Comparison of ENCODE assay signal across 21 cellular contexts in genomic region chr11:33897761-33898403, GRCh38. TPM values are rescaled to one million over a fixed set of nuclear protein-coding genes. Genes with fewer than 3 reads are reported as not detected.
A peak's percentile ranks its signal among the peaks of the same experiment; 100 is the strongest.
DNase-seq lines count a peak whose midpoint lies in the region; ATAC-seq and TF ChIP-seq lines count a peak whose summit lies in the region.
"Had no signal": no experiment of that assay in that cellular context is flagged by ENCODE, and none has a peak within 500 bp of the region (broad histone marks: within the 10 kb centered on the region; RNA-seq: fewer than 3 reads in every experiment).

No MANE protein-coding gene starts in this region.

- H3K36me3 ChIP-seq in thymus (ENCODE audit: control insufficient read depth, insufficient read depth), result no peaks in the 10 kb centered on the region
- H3K36me3 ChIP-seq: right lobe of liver had no signal

- H3K36me3 Mint-ChIP-seq in activated CD8-positive, alpha-beta T cell treated with anti-CD3 and anti-CD28 coated beads, Interleukin-2, amount 10 ng/mL, durations not matched to agents 7 days and 5 days (ENCODE audit: low read depth), result no peaks in the 10 kb centered on the region
- H3K36me3 Mint-ChIP-seq in activated CD8-positive, alpha-beta T cell treated with anti-CD3 and anti-CD28 coated beads for 36 hours (ENCODE audit: low read depth), result no peaks in the 10 kb centered on the region
- H3K36me3 Mint-ChIP-seq: CD4-positive, CD25-positive, alpha-beta regulatory T cell; natural killer cell treated with Interleukin-12 subunit alpha and Interleukin-12 subunit beta and Interleukin-15 and Interleukin-18, amount 100 ng/mL, for 72 hours; type B pancreatic cell had no signal

- H3K4me3 Mint-ChIP-seq in activated CD8-positive, alpha-beta T cell treated with anti-CD3 and anti-CD28 coated beads, Interleukin-2, amount 10 ng/mL, durations not matched to agents 7 days and 5 days, result no peak overlapping the region
- no peak overlapping the region for H3K4me3 Mint-ChIP-seq in activated CD8-positive, alpha-beta T cell treated with anti-CD3 and anti-CD28 coated beads for 36 hours
- H3K4me3 Mint-ChIP-seq: activated CD4-positive, alpha-beta T cell treated with anti-CD3 and anti-CD28 coated beads, Interleukin-2, amount 10 ng/mL, durations not matched to agents 7 days and 5 days; CD4-positive, CD25-positive, alpha-beta regulatory T cell; H9; natural killer cell treated with Interleukin-12 subunit alpha and Interleukin-12 subunit beta and Interleukin-15 and Interleukin-18, amount 100 ng/mL, for 72 hours; type B pancreatic cell had no signal

- no peak for ATAC-seq in activated CD8-positive, alpha-beta T cell treated with anti-CD3 and anti-CD28 coated beads, Interleukin-2, amount 10 ng/mL, durations not matched to agents 7 days and 5 days
- ATAC-seq in activated CD8-positive, alpha-beta T cell treated with anti-CD3 and anti-CD28 coated beads for 36 hours, result no peak
- peak; percentile 37 for ATAC-seq in esophagus mucosa
- ATAC-seq in GM18511 (IDR thresholded peaks at IDR 0.05; ENCODE audit: unreplicated experiment), result no peak
- ATAC-seq: natural killer cell treated with Interleukin-12 subunit alpha and Interleukin-12 subunit beta and Interleukin-15 and Interleukin-18, amount 100 ng/mL, for 72 hours; right lobe of liver had no signal

- peaks cover 16% of the 10 kb centered on the region for H3K4me1 ChIP-seq in thymus (ENCODE audit: control insufficient read depth, insufficient read depth, low read length)
- H3K4me1 ChIP-seq: right lobe of liver had no signal

- no peaks in the 10 kb centered on the region for H3K9me3 Mint-ChIP-seq in activated CD8-positive, alpha-beta T cell treated with anti-CD3 and anti-CD28 coated beads, Interleukin-2, amount 10 ng/mL, durations not matched to agents 7 days and 5 days (ENCODE audit: insufficient read depth)
- no peaks in the 10 kb centered on the region for H3K9me3 Mint-ChIP-seq in activated CD8-positive, alpha-beta T cell treated with anti-CD3 and anti-CD28 coated beads for 36 hours
- H3K9me3 Mint-ChIP-seq: activated CD4-positive, alpha-beta T cell treated with anti-CD3 and anti-CD28 coated beads, Interleukin-2, amount 10 ng/mL, durations not matched to agents 7 days and 5 days; H9; natural killer cell treated with Interleukin-12 subunit alpha and Interleukin-12 subunit beta and Interleukin-15 and Interleukin-18, amount 100 ng/mL, for 72 hours had no signal

- H3K4me1 Mint-ChIP-seq in activated CD8-positive, alpha-beta T cell treated with anti-CD3 and anti-CD28 coated beads, Interleukin-2, amount 10 ng/mL, durations not matched to agents 7 days and 5 days (ENCODE audit: low read depth), result peaks cover 32% of the 10 kb centered on the region
- peaks cover 27% of the 10 kb centered on the region for H3K4me1 Mint-ChIP-seq in activated CD8-positive, alpha-beta T cell treated with anti-CD3 and anti-CD28 coated beads for 36 hours (ENCODE audit: low read depth)

- peaks cover 6% of the 10 kb centered on the region for H3K27me3 ChIP-seq in thymus (ENCODE audit: control insufficient read depth, insufficient read depth)
- H3K27me3 ChIP-seq: right lobe of liver had no signal

- CTCF ChIA-PET in activated CD8-positive, alpha-beta T cell treated with anti-CD3 and anti-CD28 coated beads, Interleukin-2, amount 10 ng/mL, durations not matched to agents 7 days and 5 days (lab: Charles Lee), result no interaction called here
- CTCF ChIA-PET in activated CD8-positive, alpha-beta T cell treated with anti-CD3 and anti-CD28 coated beads for 36 hours (lab: Charles Lee), result interaction anchor here (0.9 to 1.4 kb wide), 2 partner anchors 90 to 99 kb away, joined by 3 to 4 read pairs; no protein-coding TSS in a partner anchor

- POLR2A ChIA-PET in activated CD8-positive, alpha-beta T cell treated with anti-CD3 and anti-CD28 coated beads, Interleukin-2, amount 10 ng/mL, durations not matched to agents 7 days and 5 days (lab: Charles Lee), result no interaction called here
- POLR2A ChIA-PET in activated CD8-positive, alpha-beta T cell treated with anti-CD3 and anti-CD28 coated beads for 36 hours (lab: Charles Lee), result no interaction called here

- WGBS in thymus, result 75% methylated on average over 4 of the region's 4 CpGs

- H3K4me3 ChIP-seq in thymus (ENCODE audit: low read length), result no peak overlapping the region
- H3K4me3 ChIP-seq: PC-9, right lobe of liver had no signal

- H3K9me3 ChIP-seq in thymus (ENCODE audit: control insufficient read depth), result no peaks in the 10 kb centered on the region
- H3K9me3 ChIP-seq: right lobe of liver had no signal

- DNase-seq in activated CD8-positive, alpha-beta T cell treated with anti-CD3 and anti-CD28 coated beads, Interleukin-2, amount 10 ng/mL, durations not matched to agents 7 days and 5 days, result peak; percentile 33
- no peak for DNase-seq in activated CD8-positive, alpha-beta T cell treated with anti-CD3 and anti-CD28 coated beads for 36 hours
- peak; percentile 36 for DNase-seq in NOMO-1 treated with dmso at 0.1 percent for 144 hours (lab: John Stamatoyannopoulos, UW; ENCODE audit: unreplicated experiment)
- DNase-seq in effector CD8-positive, alpha-beta T cell (lab: John Stamatoyannopoulos, UW), result no peak
- DNase-seq in cerebellar cortex (ENCODE audit: low spot score), result no peak
- DNase-seq: activated CD4-positive, alpha-beta T cell treated with anti-CD3 and anti-CD28 coated beads, Interleukin-2, amount 10 ng/mL, durations not matched to agents 7 days and 5 days; CD4-positive, CD25-positive, alpha-beta regulatory T cell; DMS 273 treated with DMSO at 0.1 percent for 48 hours; glutamatergic neuron; H9; MM.1S; NCI-H748 treated with DMSO at 0.1 percent for 48 hours; PC-9; right lobe of liver; SIG-M5; stimulated activated CD8-positive, alpha-beta memory T cell treated with anti-CD3 and anti-CD28 coated beads, Interleukin-4, amount 100 ng/mL, for 48 hours had no signal

- peaks cover 59% of the 10 kb centered on the region for H3K27me3 Mint-ChIP-seq in activated CD8-positive, alpha-beta T cell treated with anti-CD3 and anti-CD28 coated beads, Interleukin-2, amount 10 ng/mL, durations not matched to agents 7 days and 5 days (ENCODE audit: low read depth)
- peaks cover 56% of the 10 kb centered on the region for H3K27me3 Mint-ChIP-seq in activated CD8-positive, alpha-beta T cell treated with anti-CD3 and anti-CD28 coated beads for 36 hours

- no peak overlapping the region for H3K27ac Mint-ChIP-seq in activated CD8-positive, alpha-beta T cell treated with anti-CD3 and anti-CD28 coated beads, Interleukin-2, amount 10 ng/mL, durations not matched to agents 7 days and 5 days
- no peak overlapping the region for H3K27ac Mint-ChIP-seq in activated CD8-positive, alpha-beta T cell treated with anti-CD3 and anti-CD28 coated beads for 36 hours
- H3K27ac Mint-ChIP-seq: activated CD4-positive, alpha-beta T cell treated with anti-CD3 and anti-CD28 coated beads, Interleukin-2, amount 10 ng/mL, durations not matched to agents 7 days and 5 days; CD4-positive, CD25-positive, alpha-beta regulatory T cell; H9; natural killer cell treated with Interleukin-12 subunit alpha and Interleukin-12 subunit beta and Interleukin-15 and Interleukin-18, amount 100 ng/mL, for 72 hours had no signal

- intact Hi-C loops in activated CD8-positive, alpha-beta T cell treated with anti-CD3 and anti-CD28 coated beads for 36 hours (cut with micrococcal nuclease), result loop anchor here (10.0 kb wide), 1 partner anchor 347 kb away; no protein-coding TSS in a partner anchor

- peak overlapping the region; percentile 74 for H3K27ac ChIP-seq in thymus (ENCODE audit: low read depth)
- H3K27ac ChIP-seq: PC-9, right lobe of liver had no signal

- no peak for TF ChIP-seq CTCF in activated CD8-positive, alpha-beta T cell treated with anti-CD3 and anti-CD28 coated beads for 36 hours (IDR thresholded peaks at IDR 0.05)

RNA-seq across cellular contexts. Expression of gene LMO2, which starts 6.0 kb away (rescaled TPM):
- not detected for total RNA-seq in activated CD8-positive, alpha-beta T cell treated with anti-CD3 and anti-CD28 coated beads, Interleukin-2, amount 10 ng/mL, durations not matched to agents 7 days and 5 days
- total RNA-seq in activated CD8-positive, alpha-beta T cell treated with anti-CD3 and anti-CD28 coated beads for 36 hours, result not detected
- total RNA-seq in esophagus mucosa, result 11.7 TPM
- 31.1 TPM for polyA plus RNA-seq in thymus
- total RNA-seq: activated CD4-positive, alpha-beta T cell treated with anti-CD3 and anti-CD28 coated beads, Interleukin-2, amount 10 ng/mL, durations not matched to agents 7 days and 5 days; natural killer cell treated with Interleukin-12 subunit alpha and Interleukin-12 subunit beta and Interleukin-15 and Interleukin-18, amount 100 ng/mL, for 72 hours had no signal

Comparison
In these comparisons a context has a peak if more than half of its experiments do, and no peak if none do; other contexts are left out.
1. DNase-seq: peak in activated CD8-positive, alpha-beta T cell treated with anti-CD3 and anti-CD28 coated beads, Interleukin-2, amount 10 ng/mL, durations not matched to agents 7 days and 5 days (single experiment) and NOMO-1 treated with dmso at 0.1 percent for 144 hours (single experiment); none in activated CD8-positive, alpha-beta T cell treated with anti-CD3 and anti-CD28 coated beads for 36 hours (single experiment), effector CD8-positive, alpha-beta T cell (single experiment) and cerebellar cortex (single experiment).
2. RNA of gene LMO2, which starts 6.0 kb away (total RNA-seq): 11.7 TPM in esophagus mucosa (single experiment); not detected in activated CD8-positive, alpha-beta T cell treated with anti-CD3 and anti-CD28 coated beads, Interleukin-2, amount 10 ng/mL, durations not matched to agents 7 days and 5 days and not detected in activated CD8-positive, alpha-beta T cell treated with anti-CD3 and anti-CD28 coated beads for 36 hours; every median in the first group is over 10 times any median in the second.